9 cellular contexts compared by ENCODE assay signal in the genomic region with DNA sequence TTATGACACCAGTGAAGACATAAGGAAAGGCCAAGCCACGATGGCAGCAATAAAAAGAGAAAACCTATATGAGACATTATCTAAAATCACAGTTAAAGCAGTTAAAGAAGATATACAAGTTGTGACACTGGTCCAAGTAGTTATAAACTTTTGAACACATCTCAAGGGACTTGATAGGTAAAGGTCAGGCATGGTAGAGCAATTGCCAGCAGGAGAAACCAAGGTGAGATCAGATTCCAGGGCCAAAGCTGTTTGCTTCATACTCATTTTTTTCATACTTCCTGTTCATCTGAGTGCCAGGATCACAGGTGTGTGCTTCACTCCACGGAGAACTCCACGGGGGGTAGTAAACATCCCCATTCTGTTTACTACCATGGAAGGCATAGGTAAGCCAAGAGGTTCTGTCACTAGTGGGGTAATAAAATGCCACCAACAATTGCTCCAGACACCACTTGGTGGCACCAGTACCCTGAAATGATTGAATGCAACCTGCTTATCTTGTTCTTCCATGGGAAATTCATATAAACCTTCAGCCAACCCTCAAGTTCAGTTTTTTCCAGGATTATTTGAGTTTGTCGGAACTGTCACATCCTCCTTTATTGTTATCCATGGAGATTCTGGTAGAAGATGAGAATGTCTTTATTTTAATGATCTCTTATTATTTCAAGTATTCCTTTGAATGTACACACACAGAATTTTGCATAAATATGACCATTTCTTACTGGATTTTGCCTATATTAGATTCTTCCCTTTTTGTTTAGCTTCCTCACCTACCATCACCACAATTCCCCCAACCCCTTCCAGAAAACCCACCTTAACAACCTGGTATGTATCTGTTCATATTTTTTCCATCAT. TPM values are rescaled to one million over a fixed set of nuclear protein-coding genes. Genes with fewer than 3 reads are reported as not detected.
A peak's percentile ranks its signal among the peaks of the same experiment; 100 is the strongest.
DNase-seq lines count a peak whose midpoint lies in the region; ATAC-seq, FAIRE-seq and TF ChIP-seq lines count a peak whose summit lies in the region.
"Had no signal": no experiment of that assay in that cellular context is flagged by ENCODE, and none has a peak within 500 bp of the region (broad histone marks: within the 10 kb centered on the region; RNA-seq: fewer than 3 reads in every experiment).

No MANE protein-coding gene starts in this region.

- H3K9me3 ChIP-seq in AG04450 (ENCODE audit: control insufficient read depth, insufficient read depth, low read length) (no peaks in the 10 kb centered on the region), kidney (ENCODE audit: control insufficient read depth in 1 of 2, low read length in 2 of 2) (no peaks in the 10 kb centered on the region)

- TF ChIP-seq CTCF in AG04450 (IDR thresholded peaks at IDR 0.05; ENCODE audit: low read depth, low read length) (0 out of 2 replicates have a peak, but pooled peaks have one; percentile 5), kidney (IDR thresholded peaks at IDR 0.05; ENCODE audit: borderline replicate concordance, extremely low read depth, insufficient read depth) (peak; percentile 46)
- TF ChIP-seq CTCF in activated CD8-positive, alpha-beta T cell treated with anti-CD3 and anti-CD28 coated beads for 36 hours (IDR thresholded peaks at IDR 0.05) = no peak

- H3K27ac ChIP-seq in AG04450 (ENCODE audit: low read depth, low read length) = no peak overlapping the region
- no peak overlapping the region for H3K27ac ChIP-seq in kidney (ENCODE audit: low read depth in 2 of 2, low read length in 2 of 2)

- FAIRE-seq in kidney (lab: Jason Lieb, UNC) = no peak

- no peaks in the 10 kb centered on the region for H3K27me3 ChIP-seq in AG04450 (ENCODE audit: control insufficient read depth, insufficient read depth, low read length)

- H3K9me3 Mint-ChIP-seq in activated CD8-positive, alpha-beta T cell treated with anti-CD3 and anti-CD28 coated beads for 36 hours = no peaks in the 10 kb centered on the region

- no peaks in the 10 kb centered on the region for H3K36me3 ChIP-seq in kidney (ENCODE audit: control insufficient read depth in 1 of 2, insufficient read depth in 2 of 2, low read length in 2 of 2)

- no peak overlapping the region for H3K4me3 Mint-ChIP-seq in activated CD8-positive, alpha-beta T cell treated with anti-CD3 and anti-CD28 coated beads for 36 hours
- H3K4me3 Mint-ChIP-seq: activated naive CD8-positive, alpha-beta T cell had no signal

- no peaks in the 10 kb centered on the region for H3K36me3 Mint-ChIP-seq in activated CD8-positive, alpha-beta T cell treated with anti-CD3 and anti-CD28 coated beads for 36 hours (ENCODE audit: low read depth)
- H3K36me3 Mint-ChIP-seq: activated naive CD8-positive, alpha-beta T cell had no signal

- H3K9ac ChIP-seq in kidney (ENCODE audit: low read length in 2 of 2) = no peak overlapping the region

- H3K4me3 ChIP-seq in AG04450 (ENCODE audit: low read depth, low read length) (no peak overlapping the region), kidney (ENCODE audit: low read length in 2 of 2) (no peak overlapping the region)

- intact Hi-C loops in activated CD8-positive, alpha-beta T cell treated with anti-CD3 and anti-CD28 coated beads for 36 hours (cut with micrococcal nuclease) = no loop called here
- intact Hi-C loops in kidney (cut with DNase I) = no loop called here

- DNase-seq in AG04450 (ENCODE audit: low read depth, low spot score) = no peak
- peak; percentile 1 for DNase-seq in GM19238 (ENCODE audit: insufficient read length, low spot score)
- DNase-seq in NCI-H1694 treated with DMSO at 0.1 percent for 48 hours (lab: John Stamatoyannopoulos, UW) = peak; percentile 8
- peak; percentile 16 for DNase-seq in activated CD8-positive, alpha-beta T cell treated with anti-CD3 and anti-CD28 coated beads for 36 hours
- DNase-seq in kidney = no peak
- DNase-seq in NCI-H1048 (lab: John Stamatoyannopoulos, UW) = no peak

- CTCF ChIA-PET in AG04450 (lab: Charles Lee) = no interaction called here
- CTCF ChIA-PET in activated CD8-positive, alpha-beta T cell treated with anti-CD3 and anti-CD28 coated beads for 36 hours (lab: Charles Lee) = interaction anchor here (1.9 kb wide), 1 partner anchor 176 kb away, joined by 4 read pairs; no protein-coding TSS in a partner anchor

- no peak overlapping the region for H3K27ac Mint-ChIP-seq in activated CD8-positive, alpha-beta T cell treated with anti-CD3 and anti-CD28 coated beads for 36 hours
- H3K27ac Mint-ChIP-seq: activated naive CD8-positive, alpha-beta T cell had no signal

- ATAC-seq in activated CD8-positive, alpha-beta T cell treated with anti-CD3 and anti-CD28 coated beads for 36 hours = no peak
- ATAC-seq in HG03469 (IDR thresholded peaks at IDR 0.05; ENCODE audit: unreplicated experiment) (no peak), HG03457 (IDR thresholded peaks at IDR 0.05; ENCODE audit: unreplicated experiment) (no peak)

- H3K4me1 Mint-ChIP-seq in activated CD8-positive, alpha-beta T cell treated with anti-CD3 and anti-CD28 coated beads for 36 hours (ENCODE audit: low read depth) = no peaks in the 10 kb centered on the region

- POLR2A ChIA-PET in AG04450 (lab: Yijun Ruan, JAX) = no interaction called here
- POLR2A ChIA-PET in activated CD8-positive, alpha-beta T cell treated with anti-CD3 and anti-CD28 coated beads for 36 hours (lab: Charles Lee) = interaction anchor here (0.7 kb wide), 1 partner anchor 73 kb away, joined by 3 read pairs; no protein-coding TSS in a partner anchor

- H3K27me3 Mint-ChIP-seq in activated CD8-positive, alpha-beta T cell treated with anti-CD3 and anti-CD28 coated beads for 36 hours = peaks cover 3% of the 10 kb centered on the region

- no peaks in the 10 kb centered on the region for H3K4me1 ChIP-seq in kidney (ENCODE audit: control insufficient read depth in 1 of 2, insufficient read depth in 1 of 2, low read depth in 1 of 2, low read length in 2 of 2)

RNA-seq across cellular contexts. Expression of gene TSPAN8, which starts 59.2 kb away (rescaled TPM):
- not detected in 2 replicates for polyA plus RNA-seq in AG04450 (2011; rRNA removed)
- not detected in 2 replicates for polyA minus RNA-seq in AG04450 (2011; rRNA and poly(A)+ RNA removed)
- total RNA-seq in activated CD8-positive, alpha-beta T cell treated with anti-CD3 and anti-CD28 coated beads for 36 hours = not detected
- 77.3 TPM for total RNA-seq in kidney
- polyA plus RNA-seq in kidney (ENCODE audit: insufficient read depth, low read depth, low replicate concordance) = 61.2 TPM

Comparison
In these comparisons a context has a peak if more than half of its experiments do, and no peak if none do; other contexts are left out.
1. DNase-seq: peak in GM19238 (single experiment), NCI-H1694 treated with DMSO at 0.1 percent for 48 hours (single experiment) and activated CD8-positive, alpha-beta T cell treated with anti-CD3 and anti-CD28 coated beads for 36 hours (single experiment); none in AG04450 (single experiment), kidney (single experiment) and NCI-H1048 (single experiment).
2. RNA of gene TSPAN8, which starts 59.2 kb away (total RNA-seq): 77.3 TPM in kidney (single experiment); not detected in activated CD8-positive, alpha-beta T cell treated with anti-CD3 and anti-CD28 coated beads for 36 hours; every median in the first group is over 10 times any median in the second.